Comparison of ENCODE assay signal across 9 cellular contexts in the genomic region with DNA sequence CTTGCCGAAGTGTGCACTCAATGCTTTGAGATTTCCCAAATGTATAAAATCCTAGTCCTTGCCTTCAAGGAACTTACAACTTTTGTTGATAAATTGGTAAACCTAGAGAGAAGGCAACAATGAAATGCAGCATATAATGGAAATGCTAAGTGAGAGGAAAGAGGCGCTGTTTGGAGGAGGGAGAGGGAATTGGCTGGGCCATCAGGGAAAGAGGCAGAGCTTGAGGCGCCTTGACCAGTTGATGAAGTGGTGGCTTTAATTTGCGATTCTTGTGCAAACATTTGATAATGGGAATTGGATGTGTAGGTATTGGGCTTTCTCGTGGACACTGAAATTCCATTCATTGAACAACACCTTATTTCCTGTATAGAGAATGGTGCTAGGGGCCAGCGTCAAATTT. TPM values are rescaled to one million over a fixed set of nuclear protein-coding genes. Genes with fewer than 3 reads are reported as not detected.
DNase-seq lines count a peak whose midpoint lies in the region; ATAC-seq and TF ChIP-seq lines count a peak whose summit lies in the region.
"Had no signal": no experiment of that assay in that cellular context is flagged by ENCODE, and none has a peak within 500 bp of the region (broad histone marks: within the 10 kb centered on the region; RNA-seq: fewer than 3 reads in every experiment).

No MANE protein-coding gene starts in this region.

- H3K9me3 ChIP-seq in CD4-positive, alpha-beta memory T cell (ENCODE audit: control insufficient read depth in 1 of 2, low read length in 2 of 2) = no peaks in the 10 kb centered on the region
- peaks cover 9% of the 10 kb centered on the region; the same call in 1 of the 2 replicates for H3K9me3 ChIP-seq in HUES6 (ENCODE audit: control insufficient read depth, insufficient read depth, low read depth, low read length)
- H3K9me3 ChIP-seq in aorta (ENCODE audit: control insufficient read depth, low read length) = no peaks in the 10 kb centered on the region

- DNase-seq in CD4-positive, alpha-beta memory T cell = no peak
- no peak for DNase-seq in coronary artery (ENCODE audit: low spot score)
- DNase-seq in natural killer cell = no peak
- DNase-seq in aorta = no peak
- DNase-seq in brain microvascular endothelial cell = no peak
- no peak for DNase-seq in NCI-H226
- DNase-seq: NCI-H2081 had no signal

- POLR2A ChIA-PET in CD4-positive, alpha-beta memory T cell (lab: Charles Lee; ENCODE audit: partially characterized antibody) = no interaction called here

- no peak overlapping the region for H3K27ac ChIP-seq in CD4-positive, alpha-beta memory T cell (ENCODE audit: low read depth, low read length)
- H3K27ac ChIP-seq in HUES6 (ENCODE audit: low read depth, low read length) (no peak overlapping the region; the same call in 1 of the 2 replicates), coronary artery (peak overlapping the region in 1 of 2 donors; percentile 96), aorta (ENCODE audit: low read depth in 1 of 2, low read length in 2 of 2) (peak overlapping the region in 1 of 2 donors; percentile 23), brain microvascular endothelial cell (no peak overlapping the region)

- no peak overlapping the region for H3K4me3 ChIP-seq in CD4-positive, alpha-beta memory T cell (ENCODE audit: low read length in 2 of 2)
- H3K4me3 ChIP-seq in HUES6 (ENCODE audit: low read depth, low read length) (peak overlapping the region; percentile 98), coronary artery (peak overlapping the region; percentile 98), aorta (ENCODE audit: low read length in 2 of 2) (no peak overlapping the region), brain microvascular endothelial cell (ENCODE audit: low read depth, low read length) (no peak overlapping the region)

- peaks cover 0 to 18% of the 10 kb centered on the region in 2 donors for H3K36me3 Mint-ChIP-seq in CD4-positive, alpha-beta memory T cell
- no peaks in the 10 kb centered on the region for H3K36me3 Mint-ChIP-seq in natural killer cell

- H3K36me3 ChIP-seq in CD4-positive, alpha-beta memory T cell (ENCODE audit: insufficient read depth, low read length) = no peaks in the 10 kb centered on the region
- no peaks in the 10 kb centered on the region for H3K36me3 ChIP-seq in HUES6 (ENCODE audit: control insufficient read depth, insufficient read depth, low read length)
- no peaks in the 10 kb centered on the region for H3K36me3 ChIP-seq in aorta (ENCODE audit: control insufficient read depth in 1 of 2, insufficient read depth in 2 of 2, low read length in 1 of 2)
- H3K36me3 ChIP-seq in brain microvascular endothelial cell (replicated peaks) = no peaks in the 10 kb centered on the region

- H3K4me3 Mint-ChIP-seq in CD4-positive, alpha-beta memory T cell = peak overlapping the region; percentile 89 to 96 (median 92)
- peak overlapping the region; percentile 97 for H3K4me3 Mint-ChIP-seq in natural killer cell

- intact Hi-C loops in CD4-positive, alpha-beta memory T cell (cut with micrococcal nuclease) = loop anchor here (10.0 kb wide), 3 partner anchors 1231 to 1841 kb away; a partner anchor contains a TSS
- intact Hi-C loops in natural killer cell (cut with micrococcal nuclease) = loop anchor here (10.0 kb wide), 4 partner anchors 141 to 759 kb away; a partner anchor contains a TSS
- intact Hi-C loops in aorta (cut with DNase I) = loop anchor here (10.0 kb wide), 2 partner anchors 419 to 459 kb away; no protein-coding TSS in a partner anchor

- in situ Hi-C loops in brain microvascular endothelial cell (cut with HindIII; ENCODE audit: low pct_ligation_motif_present, low sequenced_read_pairs) = no loop called here

- H3K27me3 ChIP-seq in CD4-positive, alpha-beta memory T cell (ENCODE audit: insufficient read depth, low read length) = no peaks in the 10 kb centered on the region
- H3K27me3 ChIP-seq in HUES6 (ENCODE audit: control insufficient read depth, insufficient read depth, low read length) (peaks cover 37% of the 10 kb centered on the region), aorta (ENCODE audit: control insufficient read depth in 1 of 2, insufficient read depth in 2 of 2, low read length in 1 of 2) (no peaks in the 10 kb centered on the region), brain microvascular endothelial cell (replicated peaks) (peaks cover 3% of the 10 kb centered on the region)

- CTCF ChIA-PET in CD4-positive, alpha-beta memory T cell (lab: Charles Lee; ENCODE audit: partially characterized antibody) = no interaction called here

- H3K27ac Mint-ChIP-seq in CD4-positive, alpha-beta memory T cell = peak overlapping the region; percentile 20 to 96 (median 89)
- peak overlapping the region; percentile 88 to 95 for H3K27ac Mint-ChIP-seq in natural killer cell

- peaks cover 26 to 36% (median 31%) of the 10 kb centered on the region in 4 donors for H3K4me1 Mint-ChIP-seq in CD4-positive, alpha-beta memory T cell
- H3K4me1 Mint-ChIP-seq in natural killer cell = peaks cover 33 to 37% of the 10 kb centered on the region in 2 donors

- no peak for ATAC-seq in natural killer cell
- no peak for ATAC-seq in aorta (ENCODE audit: low FRiP score)
- no peak for ATAC-seq in GM19463 (IDR thresholded peaks at IDR 0.05; ENCODE audit: unreplicated experiment)

- peak overlapping the region; percentile 96 for H3K9ac ChIP-seq in HUES6 (ENCODE audit: low read length)

- H3K4me1 ChIP-seq in CD4-positive, alpha-beta memory T cell (ENCODE audit: insufficient read depth, low read length) = peaks cover 31% of the 10 kb centered on the region
- H3K4me1 ChIP-seq in HUES6 (ENCODE audit: control insufficient read depth, insufficient read depth, low read length) (peaks cover 19% of the 10 kb centered on the region), aorta (ENCODE audit: control insufficient read depth in 1 of 2, insufficient read depth in 2 of 2, low read length in 2 of 2) (peaks cover 4 to 5% of the 10 kb centered on the region in 2 donors)

- H3K27me3 Mint-ChIP-seq in CD4-positive, alpha-beta memory T cell = no peaks in the 10 kb centered on the region
- H3K27me3 Mint-ChIP-seq in natural killer cell (ENCODE audit: low read depth in 2 of 2) = no peaks in the 10 kb centered on the region

- 31 to 36% methylated on average over 6 of the region's 6 CpGs for WGBS in aorta, 2 donors

- H3K9me3 Mint-ChIP-seq in CD4-positive, alpha-beta memory T cell = peaks cover 0 to 6% (median 0%) of the 10 kb centered on the region in 8 donors
- no peaks in the 10 kb centered on the region for H3K9me3 Mint-ChIP-seq in natural killer cell

- no peak for TF ChIP-seq CTCF in coronary artery (IDR thresholded peaks at IDR 0.05)
- TF ChIP-seq CTCF in natural killer cell (IDR thresholded peaks at IDR 0.05) = no peak
- TF ChIP-seq CTCF in brain microvascular endothelial cell (IDR thresholded peaks at IDR 0.05; ENCODE audit: low read depth, low read length, missing control alignments) = no peak

RNA-seq across cellular contexts. Expression of a gene that starts 1.9 kb away (rescaled TPM):
- 10 to 100 TPM; 31.7 to 36.7 TPM for total RNA-seq in CD4-positive, alpha-beta memory T cell
- 1 to 10 TPM; 1.5 to 6.7 TPM for polyA plus RNA-seq in CD4-positive, alpha-beta memory T cell
- total RNA-seq in natural killer cell (100 to 1,000 TPM in 1 of 3 donors, 10 to 100 TPM in 2; 81.3 to 101 (median 83.8) TPM), aorta (10 to 100 TPM; 42.9 to 44.2 TPM)
- polyA plus RNA-seq in aorta = 1 to 10 TPM; 9.6 to 9.9 TPM

Comparison
In these comparisons a context has a peak if more than half of its experiments do, and no peak if none do; other contexts are left out.
1. H3K4me3 ChIP-seq: peak in HUES6 (single experiment) and coronary artery (single experiment); none in CD4-positive, alpha-beta memory T cell (0 of 2), aorta (0 of 2) and brain microvascular endothelial cell (single experiment).